Comparison of ENCODE assay signal across 10 cellular contexts in genomic region chr20:25053207-25054132, GRCh38. TPM values are rescaled to one million over a fixed set of nuclear protein-coding genes. Genes with fewer than 3 reads are reported as not detected.
DNase-seq lines count a peak whose midpoint lies in the region; ATAC-seq and TF ChIP-seq lines count a peak whose summit lies in the region.
"Had no signal": no experiment of that assay in that cellular context is flagged by ENCODE, and none has a peak within 500 bp of the region (broad histone marks: within the 10 kb centered on the region; RNA-seq: fewer than 3 reads in every experiment).

No MANE protein-coding gene starts in this region.

- BruUV-seq in OCI-LY7 (replicated peaks; lab: Mats Ljungman, UMichigan), result no TSS peak

- ATAC-seq in sciatic nerve (peak; percentile 64), HG02938 (IDR thresholded peaks at IDR 0.05; ENCODE audit: unreplicated experiment) (no peak)

- DNase-seq in G401 (ENCODE audit: low spot score) (peak; percentile 88), SK-N-MC (ENCODE audit: low read depth, low spot score) (peak; percentile 24), fibroblast of villous mesenchyme (ENCODE audit: low read depth) (peak; percentile 48), sciatic nerve (ENCODE audit: low spot score) (peak; percentile 70), OCI-LY7 (ENCODE audit: low spot score) (no peak), GM13977 (ENCODE audit: low spot score) (no peak), brain microvascular endothelial cell (no peak)

- no peak for TF ChIP-seq CTCF in fibroblast of villous mesenchyme (IDR thresholded peaks at IDR 0.05; ENCODE audit: insufficient read depth, low read depth, low read length)
- no peak for TF ChIP-seq CTCF in OCI-LY7 (conservative IDR thresholded peaks at IDR 0.05; ENCODE audit: low read length)
- TF ChIP-seq CTCF in GM13977 (IDR thresholded peaks at IDR 0.05; ENCODE audit: extremely low read depth, insufficient read depth, missing control alignments), result no peak
- no peak for TF ChIP-seq CTCF in brain microvascular endothelial cell (IDR thresholded peaks at IDR 0.05; ENCODE audit: low read depth, low read length, missing control alignments)

- no peak overlapping the region for H3K4me2 ChIP-seq in OCI-LY7 (ENCODE audit: low read length)

- H3K79me2 ChIP-seq in OCI-LY7 (ENCODE audit: insufficient read depth, low read depth, low read length), result no peaks in the 10 kb centered on the region

- in situ Hi-C loops in G401 (cut with HindIII; ENCODE audit: low sequenced_read_pairs) (no loop called here), GM13977 (cut with MboI; ENCODE audit: low pct_unique_long_range_greater_than_20kb, low sequenced_read_pairs, unreplicated experiment) (no loop called here), brain microvascular endothelial cell (cut with HindIII; ENCODE audit: low pct_ligation_motif_present, low sequenced_read_pairs) (no loop called here)

- no peaks in the 10 kb centered on the region for H3K9me2 ChIP-seq in OCI-LY7 (ENCODE audit: insufficient read depth, low read length)

- peak overlapping the region; percentile 29; the same call in 1 of the 2 replicates for H3K4me3 ChIP-seq in SK-N-MC
- no peak overlapping the region for H3K4me3 ChIP-seq in fibroblast of villous mesenchyme (ENCODE audit: low read depth, low read length)
- no peak overlapping the region for H3K4me3 ChIP-seq in OCI-LY7 (ENCODE audit: low read depth, low read length, poor library complexity, severe bottlenecking)
- H3K4me3 ChIP-seq in brain microvascular endothelial cell (ENCODE audit: low read depth, low read length), result no peak overlapping the region

- H4K20me1 ChIP-seq in OCI-LY7 (ENCODE audit: insufficient read depth, low read length), result no peaks in the 10 kb centered on the region

- POLR2A ChIA-PET in OCI-LY7 (lab: Charles Lee), result interaction anchor here (0.6 kb wide), 1 partner anchor 199 kb away, joined by 3 read pairs; no protein-coding TSS in a partner anchor

- peaks cover 2% of the 10 kb centered on the region for H3K27me3 ChIP-seq in brain microvascular endothelial cell (replicated peaks)

- H3K9me3 ChIP-seq in SK-N-MC (ENCODE audit: low read depth, low read length) (no peaks in the 10 kb centered on the region), OCI-LY7 (ENCODE audit: low read length) (no peaks in the 10 kb centered on the region)

- H3K36me3 ChIP-seq in SK-N-MC (ENCODE audit: insufficient read depth, low read length) (no peaks in the 10 kb centered on the region), OCI-LY7 (ENCODE audit: insufficient read depth, low read length) (no peaks in the 10 kb centered on the region), brain microvascular endothelial cell (replicated peaks) (no peaks in the 10 kb centered on the region)

- H2AFZ ChIP-seq in OCI-LY7 (ENCODE audit: low read length), result no peak overlapping the region

- H3K27ac ChIP-seq in SK-N-MC, result no peak overlapping the region
- no peak overlapping the region for H3K27ac ChIP-seq in OCI-LY7 (ENCODE audit: low read depth, low read length, poor library complexity, severe bottlenecking)
- no peak overlapping the region for H3K27ac ChIP-seq in brain microvascular endothelial cell

- H3K9ac ChIP-seq in SK-N-MC (ENCODE audit: insufficient read length), result no peak overlapping the region

- CTCF ChIA-PET in OCI-LY7 (lab: Charles Lee; ENCODE audit: unreplicated experiment), result interaction anchor here (0.6 kb wide), 1 partner anchor 274 kb away, joined by 3 read pairs; no protein-coding TSS in a partner anchor

- intact Hi-C loops in sciatic nerve (cut with DNase I) (no loop called here), OCI-LY7 (cut with micrococcal nuclease; ENCODE audit: unreplicated experiment) (no loop called here)

- peaks cover 18% of the 10 kb centered on the region for H3K4me1 ChIP-seq in OCI-LY7 (ENCODE audit: insufficient read depth, low read length, poor library complexity, severe bottlenecking)

RNA-seq across cellular contexts. Expression of gene ACSS1, which starts 4.5 kb away (rescaled TPM):
- total RNA-seq in G401 (2014; rRNA removed; shearing (Covaris generic)), result not detected in 2 replicates
- total RNA-seq in fibroblast of villous mesenchyme (1.6 and 3.5 TPM in 2 replicates), sciatic nerve (27.4 TPM), OCI-LY7 (2022) (0.30 and 0.40 TPM in 2 replicates)
- total RNA-seq in OCI-LY7 (2014; rRNA removed; shearing (Covaris generic)), result 0.35 and 0.72 TPM in 2 replicates

RNA-seq across cellular contexts. Expression of gene VSX1, which starts 28.5 kb away (rescaled TPM):
- total RNA-seq in G401 (2014; rRNA removed; shearing (Covaris generic)), result not detected in 2 replicates
- total RNA-seq in fibroblast of villous mesenchyme (not detected in 2 replicates), sciatic nerve (not detected), OCI-LY7 (2022) (not detected in 2 replicates)
- total RNA-seq in OCI-LY7 (2014; rRNA removed; shearing (Covaris generic)), result not detected in 2 replicates
- total RNA-seq: epithelial cell of proximal tubule; T-helper 2 cell treated with Interferon-gamma antibody and Interleukin-4, amounts not matched to agents 100 ng/mL and 5 ng/mL, for 36 hours had no signal

Comparison
In these comparisons a context has a peak if more than half of its experiments do, and no peak if none do; other contexts are left out.
1. DNase-seq: peak in G401 (single experiment), SK-N-MC (single experiment), fibroblast of villous mesenchyme (single experiment) and sciatic nerve (single experiment); none in OCI-LY7 (single experiment), GM13977 (single experiment) and brain microvascular endothelial cell (single experiment).